In genomic region chr18:48975817-48976649, GRCh38 we compare ENCODE assay signal across 8 cellular contexts. TPM values are rescaled to one million over a fixed set of nuclear protein-coding genes. Genes with fewer than 3 reads are reported as not detected.
DNase-seq lines count a peak whose midpoint lies in the region; ATAC-seq and TF ChIP-seq lines count a peak whose summit lies in the region.

No MANE protein-coding gene starts in this region.

- no peaks in the 10 kb centered on the region for H4K20me1 ChIP-seq in GM23338 (replicated peaks; ENCODE audit: insufficient read depth)

- H2BK120ac ChIP-seq in mesendoderm (ENCODE audit: low read depth, low read length) = peak overlapping the region; percentile 89

- DNase-seq in G401 (ENCODE audit: low spot score) (peak; percentile 35), GM23338 (ENCODE audit: low spot score) (peak; percentile 66), NCI-H1105 treated with DMSO at 0.1 percent for 48 hours (lab: John Stamatoyannopoulos, UW) (peak; percentile 51), mesendoderm (peak; percentile 81), OCI-M2 (lab: John Stamatoyannopoulos, UW; ENCODE audit: unreplicated experiment) (no peak)
- DNase-seq in activated CD4-positive, alpha-beta T cell treated with anti-CD3 and anti-CD28 coated beads, Interleukin-2, amount 10 ng/mL, durations not matched to agents 24 days and 14 days = peak; percentile 82
- DNase-seq in stimulated activated CD8-positive, alpha-beta memory T cell treated with anti-CD3 and anti-CD28 coated beads, Interleukin-4, amount 100 ng/mL, for 24 hours (ENCODE audit: low read depth) = peak; percentile 33

- peak overlapping the region; percentile 83 for H4K8ac ChIP-seq in mesendoderm (ENCODE audit: low read depth, low read length)

- intact Hi-C loops in activated CD4-positive, alpha-beta T cell treated with anti-CD3 and anti-CD28 coated beads, Interleukin-2, amount 10 ng/mL, durations not matched to agents 24 days and 14 days (cut with micrococcal nuclease) = loop anchor here (2.0 to 5.0 kb wide), 2 partner anchors 23 to 199 kb away; no protein-coding TSS in a partner anchor

- peaks cover 31% of the 10 kb centered on the region for H3K4me1 Mint-ChIP-seq in GM23338
- H3K4me1 Mint-ChIP-seq in activated CD4-positive, alpha-beta T cell treated with anti-CD3 and anti-CD28 coated beads, Interleukin-2, amount 10 ng/mL, durations not matched to agents 24 days and 14 days = peaks cover 16% of the 10 kb centered on the region

- no peaks in the 10 kb centered on the region; the same call in 1 of the 2 replicates for H3K9me2 ChIP-seq in GM23338 (ENCODE audit: insufficient read depth)

- H2BK15ac ChIP-seq in mesendoderm (replicated peaks; ENCODE audit: low read depth) = peak overlapping the region; percentile 66

- H3K27ac ChIP-seq in GM23338 (ENCODE audit: low read depth) (no peak overlapping the region), duodenal mucosa (ENCODE audit: low read depth, low read length) (peak overlapping the region; percentile 50), mesendoderm (ENCODE audit: low read depth, low read length) (peak overlapping the region; percentile 94)

- no peaks in the 10 kb centered on the region for H3K36me3 ChIP-seq in GM23338 (ENCODE audit: insufficient read depth)
- H3K36me3 ChIP-seq in duodenal mucosa (ENCODE audit: control insufficient read depth in 1 of 2, insufficient read depth in 2 of 2, low read length in 2 of 2) = no peaks in the 10 kb centered on the region
- H3K36me3 ChIP-seq in mesendoderm (ENCODE audit: control insufficient read depth, insufficient read depth, low read length) = no peaks in the 10 kb centered on the region

- no peak overlapping the region for H2AK5ac ChIP-seq in mesendoderm (ENCODE audit: low read length)

- H3K79me1 ChIP-seq in mesendoderm (ENCODE audit: low read length) = no peaks in the 10 kb centered on the region

- H2AFZ ChIP-seq in GM23338 = peak overlapping the region; percentile 52; the same call in 1 of the 2 replicates

- H3F3A ChIP-seq in GM23338 (replicated peaks; ENCODE audit: low read depth) = 0 out of 2 replicates have a peak, but pooled peaks cover 3% of the 10 kb centered on the region

- H3K36me3 Mint-ChIP-seq in GM23338 (ENCODE audit: low read depth) = no peaks in the 10 kb centered on the region
- no peaks in the 10 kb centered on the region for H3K36me3 Mint-ChIP-seq in activated CD4-positive, alpha-beta T cell treated with anti-CD3 and anti-CD28 coated beads, Interleukin-2, amount 10 ng/mL, durations not matched to agents 24 days and 14 days (ENCODE audit: low read depth)

- peak overlapping the region; percentile 98 for H3K18ac ChIP-seq in mesendoderm (ENCODE audit: low read length)

- H3K4me1 ChIP-seq in GM23338 (ENCODE audit: insufficient read depth) (peaks cover 27% of the 10 kb centered on the region), duodenal mucosa (ENCODE audit: control insufficient read depth in 1 of 2, insufficient read depth in 2 of 2, low read length in 2 of 2) (peaks cover 28 to 34% of the 10 kb centered on the region in 2 donors), mesendoderm (ENCODE audit: control insufficient read depth, low read depth, low read length) (peaks cover 11% of the 10 kb centered on the region)

- no peak overlapping the region for H3K27ac Mint-ChIP-seq in GM23338
- H3K27ac Mint-ChIP-seq in activated CD4-positive, alpha-beta T cell treated with anti-CD3 and anti-CD28 coated beads, Interleukin-2, amount 10 ng/mL, durations not matched to agents 24 days and 14 days = no peak overlapping the region

- H3K23ac ChIP-seq in mesendoderm (ENCODE audit: low read length) = peak overlapping the region; percentile 66

- H4K5ac ChIP-seq in mesendoderm (ENCODE audit: low read length) = no peak overlapping the region

- no peaks in the 10 kb centered on the region for H3K9me3 ChIP-seq in duodenal mucosa (ENCODE audit: control insufficient read depth in 1 of 2, low read length in 2 of 2)

- H3K4me3 Mint-ChIP-seq in GM23338 = peak overlapping the region; percentile 73
- peak overlapping the region; percentile 82 for H3K4me3 Mint-ChIP-seq in activated CD4-positive, alpha-beta T cell treated with anti-CD3 and anti-CD28 coated beads, Interleukin-2, amount 10 ng/mL, durations not matched to agents 24 days and 14 days

- H3K27me3 Mint-ChIP-seq in GM23338 (ENCODE audit: insufficient read depth, low read depth, poor library complexity) = peaks cover 41% of the 10 kb centered on the region
- H3K27me3 Mint-ChIP-seq in activated CD4-positive, alpha-beta T cell treated with anti-CD3 and anti-CD28 coated beads, Interleukin-2, amount 10 ng/mL, durations not matched to agents 24 days and 14 days = peaks cover 51% of the 10 kb centered on the region

- peak; percentile 18 for ATAC-seq in GM23338

- peak overlapping the region; percentile 99 for H3K4ac ChIP-seq in mesendoderm (ENCODE audit: low read depth, low read length)

- TF ChIP-seq CTCF in GM23338 (conservative IDR thresholded peaks at IDR 0.05; ENCODE audit: low read depth in 2 of 2) = no peak

- H3K9me3 Mint-ChIP-seq in GM23338 = no peaks in the 10 kb centered on the region; the same call in 1 of the 3 replicates
- no peaks in the 10 kb centered on the region for H3K9me3 Mint-ChIP-seq in activated CD4-positive, alpha-beta T cell treated with anti-CD3 and anti-CD28 coated beads, Interleukin-2, amount 10 ng/mL, durations not matched to agents 24 days and 14 days

- no peak overlapping the region for H2BK5ac ChIP-seq in mesendoderm (ENCODE audit: low read length)

- H3K4me2 ChIP-seq in GM23338 (peak overlapping the region; percentile 93), mesendoderm (ENCODE audit: low read length) (peak overlapping the region; percentile 59)

- no peaks in the 10 kb centered on the region for H3K79me2 ChIP-seq in GM23338 (replicated peaks; ENCODE audit: insufficient read depth)
- no peaks in the 10 kb centered on the region for H3K79me2 ChIP-seq in mesendoderm (ENCODE audit: control insufficient read depth, insufficient read depth, low read length)

- H3K4me3 ChIP-seq in GM23338 = peak overlapping the region; percentile 66
- H3K4me3 ChIP-seq in duodenal mucosa (ENCODE audit: low read depth in 1 of 2, low read length in 2 of 2) = peak overlapping the region; percentile 72 to 73
- H3K4me3 ChIP-seq in mesendoderm (ENCODE audit: low read length) = peak overlapping the region; percentile 38

- in situ Hi-C loops in G401 (cut with HindIII; ENCODE audit: low sequenced_read_pairs) = no loop called here

- peak overlapping the region; percentile 94 for H3K56ac ChIP-seq in mesendoderm (ENCODE audit: low read length)

- H3K9ac ChIP-seq in duodenal mucosa (ENCODE audit: low read depth in 1 of 2, low read length in 2 of 2) (peak overlapping the region; percentile 66 to 69), mesendoderm (ENCODE audit: low read length) (peak overlapping the region; percentile 78)

- WGBS in mesendoderm (ENCODE audit: extremely low coverage, insufficient coverage, low lambda C conversion rate) = no CpG with 5 or more reads among the region's 119 CpGs

- H3K27me3 ChIP-seq in GM23338 (ENCODE audit: insufficient read depth) (peaks cover 34% of the 10 kb centered on the region), duodenal mucosa (ENCODE audit: control insufficient read depth in 1 of 2, insufficient read depth in 2 of 2, low read length in 2 of 2) (no peaks in the 10 kb centered on the region), mesendoderm (ENCODE audit: insufficient read depth, low read length, poor library complexity) (no peaks in the 10 kb centered on the region)

TF ChIP-seq in GM23338, 12 proteins besides CTCF, POLR2A, EP300 and RAD21:
- TF ChIP-seq ZNF331 (CRISPR knock-in tag; IDR thresholded peaks at IDR 0.05; ENCODE audit: low read depth) (no peak), JUNB (IDR thresholded peaks at IDR 0.05; ENCODE audit: unreplicated experiment) (no peak), STAT1 (IDR thresholded peaks at IDR 0.05; ENCODE audit: unreplicated experiment) (no peak), POLR2AphosphoS5 (IDR thresholded peaks at IDR 0.05; ENCODE audit: low read depth) (0 out of 2 replicates have a peak, but pooled peaks have one; percentile 45), EZH2 (IDR thresholded peaks at IDR 0.05; ENCODE audit: low read depth, unreplicated experiment) (no peak), EZH2phosphoT487 (IDR thresholded peaks at IDR 0.05; ENCODE audit: unreplicated experiment) (no peak)
- TF ChIP-seq, protein P1, sequence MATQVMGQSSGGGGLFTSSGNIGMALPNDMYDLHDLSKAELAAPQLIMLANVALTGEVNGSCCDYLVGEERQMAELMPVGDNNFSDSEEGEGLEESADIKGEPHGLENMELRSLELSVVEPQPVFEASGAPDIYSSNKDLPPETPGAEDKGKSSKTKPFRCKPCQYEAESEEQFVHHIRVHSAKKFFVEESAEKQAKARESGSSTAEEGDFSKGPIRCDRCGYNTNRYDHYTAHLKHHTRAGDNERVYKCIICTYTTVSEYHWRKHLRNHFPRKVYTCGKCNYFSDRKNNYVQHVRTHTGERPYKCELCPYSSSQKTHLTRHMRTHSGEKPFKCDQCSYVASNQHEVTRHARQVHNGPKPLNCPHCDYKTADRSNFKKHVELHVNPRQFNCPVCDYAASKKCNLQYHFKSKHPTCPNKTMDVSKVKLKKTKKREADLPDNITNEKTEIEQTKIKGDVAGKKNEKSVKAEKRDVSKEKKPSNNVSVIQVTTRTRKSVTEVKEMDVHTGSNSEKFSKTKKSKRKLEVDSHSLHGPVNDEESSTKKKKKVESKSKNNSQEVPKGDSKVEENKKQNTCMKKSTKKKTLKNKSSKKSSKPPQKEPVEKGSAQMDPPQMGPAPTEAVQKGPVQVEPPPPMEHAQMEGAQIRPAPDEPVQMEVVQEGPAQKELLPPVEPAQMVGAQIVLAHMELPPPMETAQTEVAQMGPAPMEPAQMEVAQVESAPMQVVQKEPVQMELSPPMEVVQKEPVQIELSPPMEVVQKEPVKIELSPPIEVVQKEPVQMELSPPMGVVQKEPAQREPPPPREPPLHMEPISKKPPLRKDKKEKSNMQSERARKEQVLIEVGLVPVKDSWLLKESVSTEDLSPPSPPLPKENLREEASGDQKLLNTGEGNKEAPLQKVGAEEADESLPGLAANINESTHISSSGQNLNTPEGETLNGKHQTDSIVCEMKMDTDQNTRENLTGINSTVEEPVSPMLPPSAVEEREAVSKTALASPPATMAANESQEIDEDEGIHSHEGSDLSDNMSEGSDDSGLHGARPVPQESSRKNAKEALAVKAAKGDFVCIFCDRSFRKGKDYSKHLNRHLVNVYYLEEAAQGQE (IDR thresholded peaks at IDR 0.05; ENCODE audit: unreplicated experiment) = no peak
TF ChIP-seq in GM23338: peak in this region for 1.

RNA-seq across cellular contexts. Expression of gene SMAD7, which starts 25.3 kb away (rescaled TPM):
- 15.4 and 18.6 TPM in 2 replicates for total RNA-seq in G401 (2014; rRNA removed; shearing (Covaris generic))
- total RNA-seq in GM23338 (2014; rRNA removed; shearing (Covaris generic)) = 28.8 and 29.8 TPM in 2 replicates
- polyA plus RNA-seq in GM23338 (2016; fragmentation: Nextera tagmentation; extraction: Ambion mirVana) = 11.8 and 12.0 TPM in 2 replicates
- 21.8 and 22.4 TPM in 2 replicates for total RNA-seq in activated CD4-positive, alpha-beta T cell treated with anti-CD3 and anti-CD28 coated beads, Interleukin-2, amount 10 ng/mL, durations not matched to agents 24 days and 14 days
- polyA plus RNA-seq in mesendoderm (2013, experiment 1 of 2) = 25.8 TPM
- polyA plus RNA-seq in mesendoderm (2013, experiment 2 of 2) = 23.8 TPM
